In the genomic region with DNA sequence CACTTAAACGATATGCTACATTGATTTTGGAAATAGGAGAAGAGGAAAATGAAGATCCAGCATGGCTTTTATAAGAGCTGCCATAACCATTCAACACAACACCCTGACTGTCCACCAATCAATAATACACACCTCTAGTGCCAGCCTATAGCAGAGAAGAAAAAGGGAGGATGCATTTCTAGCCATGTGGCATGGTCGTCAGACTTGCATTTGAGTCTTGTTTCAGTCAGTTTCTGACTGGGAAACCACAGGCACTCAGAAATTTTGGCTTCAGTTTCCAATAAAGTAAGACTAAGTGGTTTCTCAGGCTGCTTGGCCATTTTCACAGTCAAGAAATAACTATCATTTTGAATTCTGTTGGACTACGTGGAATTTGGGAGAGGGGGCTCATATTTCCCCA, we compare ENCODE assay signal across 1 cellular context.
TF ChIP-seq lines count a peak whose summit lies in the region.

No MANE protein-coding gene starts in this region.

TF ChIP-seq in H1, 55 proteins besides CTCF, POLR2A, EP300 and RAD21 (continued from another document):
- TF ChIP-seq BRCA1 (IDR thresholded peaks at IDR 0.05; ENCODE audit: low read depth, low read length) (no peak), ZNF274 (IDR thresholded peaks at IDR 0.05; ENCODE audit: borderline replicate concordance, extremely low read depth, low read length) (no peak), KDM1A (IDR thresholded peaks at IDR 0.05; ENCODE audit: borderline replicate concordance, low read length) (no peak), BCL11A (IDR thresholded peaks at IDR 0.05; ENCODE audit: low read depth in 2 of 2, low read length in 2 of 2) (no peak)
